8 cellular contexts compared by ENCODE assay signal in the genomic region with DNA sequence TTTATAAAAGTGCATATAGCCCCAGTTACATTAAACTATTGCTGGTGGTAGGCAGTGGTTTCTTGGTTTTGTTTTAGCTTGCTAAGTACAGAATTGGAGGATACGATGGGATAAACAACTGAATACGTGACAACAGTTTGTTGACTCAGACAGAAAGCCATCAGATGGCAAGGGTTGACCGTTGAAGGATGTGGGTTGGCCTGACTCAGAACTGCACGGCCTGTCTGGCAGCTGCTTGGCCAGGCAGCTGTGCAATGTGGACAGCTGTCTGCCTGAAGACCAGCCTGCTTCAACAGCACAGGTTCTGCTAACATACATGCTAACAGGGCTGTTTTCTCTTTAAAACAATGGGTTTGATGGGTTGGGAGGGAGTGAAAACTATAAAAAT. TPM values are rescaled to one million over a fixed set of nuclear protein-coding genes. Genes with fewer than 3 reads are reported as not detected.
DNase-seq lines count a peak whose midpoint lies in the region; ATAC-seq and TF ChIP-seq lines count a peak whose summit lies in the region.

No MANE protein-coding gene starts in this region.

- BruUV-seq in Panc1 (replicated peaks; lab: Mats Ljungman, UMichigan), result no TSS peak

- H3K27ac ChIP-seq in Panc1 (ENCODE audit: low read length), result no peak overlapping the region

- ATAC-seq in GM19324 (IDR thresholded peaks at IDR 0.05; ENCODE audit: low FRiP score, unreplicated experiment) (peak; percentile 99), HG03103 (IDR thresholded peaks at IDR 0.05; ENCODE audit: low read depth, unreplicated experiment) (peak; percentile 99), Panc1 (peak; percentile 94)

- CTCF ChIA-PET in Panc1 (lab: Charles Lee), result no interaction called here

- TF ChIP-seq CTCF in Panc1 (IDR thresholded peaks at IDR 0.05) (no peak), fibroblast of villous mesenchyme (IDR thresholded peaks at IDR 0.05; ENCODE audit: insufficient read depth, low read depth, low read length) (no peak)

- no peaks in the 10 kb centered on the region for H3K27me3 ChIP-seq in Panc1 (ENCODE audit: control insufficient read depth, insufficient read depth, low read length)

- no peaks in the 10 kb centered on the region for H3K36me3 ChIP-seq in Panc1 (ENCODE audit: control insufficient read depth, insufficient read depth, low read length)

- no peak overlapping the region for H3K4me3 ChIP-seq in Panc1 (ENCODE audit: low read depth in 2 of 2, low read length in 2 of 2)
- H3K4me3 ChIP-seq in fibroblast of villous mesenchyme (ENCODE audit: low read depth, low read length), result no peak overlapping the region

- POLR2A ChIA-PET in Panc1 (lab: Charles Lee), result no interaction called here

- DNase-seq in ELR (ENCODE audit: low read depth), result peak; percentile 93
- DNase-seq in Panc1 (ENCODE audit: low read depth, low spot score), result peak; percentile 55
- DNase-seq in fibroblast of villous mesenchyme (ENCODE audit: low read depth), result peak; percentile 54
- DNase-seq in NCI-H2081 treated with DMSO at 0.1 percent for 48 hours (lab: John Stamatoyannopoulos, UW), result no peak
- DNase-seq in stimulated activated CD4-positive, alpha-beta T cell treated with anti-CD3 and anti-CD28 coated beads, Interleukin-1b, Interleukin-23, amount 100 ng/mL, for 48 hours, result no peak
- DNase-seq in NCI-H524 treated with DMSO at 0.1 percent for 48 hours (lab: John Stamatoyannopoulos, UW), result no peak

- in situ Hi-C loops in Panc1 (cut with HindIII; ENCODE audit: low pct_unique_long_range_greater_than_20kb, low sequenced_read_pairs), result no loop called here

- H3K9me3 ChIP-seq in Panc1 (ENCODE audit: control insufficient read depth, insufficient read depth, low read depth, low read length), result no peaks in the 10 kb centered on the region

- intact Hi-C loops in Panc1 (cut with micrococcal nuclease; ENCODE audit: unreplicated experiment), result no loop called here

- peaks cover 4% of the 10 kb centered on the region for H3K4me1 ChIP-seq in Panc1 (ENCODE audit: control insufficient read depth, insufficient read depth, low read length)

RNA-seq across cellular contexts. Expression of a gene that starts 46.6 kb away (rescaled TPM):
- total RNA-seq in Panc1 (2021; ENCODE audit: unreplicated experiment) (59.4 TPM), fibroblast of villous mesenchyme (58.9 and 60.9 TPM in 2 replicates)
- 62.4 TPM for polyA plus RNA-seq in Panc1 (2012; ENCODE audit: insufficient read length)

RNA-seq across cellular contexts. Expression of a gene that starts 46.8 kb away (rescaled TPM):
- total RNA-seq in Panc1 (2021; ENCODE audit: unreplicated experiment), result 3.7 TPM
- polyA plus RNA-seq in Panc1 (2012; ENCODE audit: insufficient read length), result 2.5 TPM
- 0.97 and 1.3 TPM in 2 replicates for total RNA-seq in fibroblast of villous mesenchyme

Comparison
In these comparisons a context has a peak if more than half of its experiments do, and no peak if none do; other contexts are left out.
1. DNase-seq: peak in ELR (single experiment), Panc1 (single experiment) and fibroblast of villous mesenchyme (single experiment); none in NCI-H2081 treated with DMSO at 0.1 percent for 48 hours (single experiment), stimulated activated CD4-positive, alpha-beta T cell treated with anti-CD3 and anti-CD28 coated beads, Interleukin-1b, Interleukin-23, amount 100 ng/mL, for 48 hours (single experiment) and NCI-H524 treated with DMSO at 0.1 percent for 48 hours (single experiment).
2. Peak in every context shown above with its lines, with median percentiles within 50 percentile points of each other: ATAC-seq.